ENCODE assay signal across 17 cellular contexts in the genomic region with DNA sequence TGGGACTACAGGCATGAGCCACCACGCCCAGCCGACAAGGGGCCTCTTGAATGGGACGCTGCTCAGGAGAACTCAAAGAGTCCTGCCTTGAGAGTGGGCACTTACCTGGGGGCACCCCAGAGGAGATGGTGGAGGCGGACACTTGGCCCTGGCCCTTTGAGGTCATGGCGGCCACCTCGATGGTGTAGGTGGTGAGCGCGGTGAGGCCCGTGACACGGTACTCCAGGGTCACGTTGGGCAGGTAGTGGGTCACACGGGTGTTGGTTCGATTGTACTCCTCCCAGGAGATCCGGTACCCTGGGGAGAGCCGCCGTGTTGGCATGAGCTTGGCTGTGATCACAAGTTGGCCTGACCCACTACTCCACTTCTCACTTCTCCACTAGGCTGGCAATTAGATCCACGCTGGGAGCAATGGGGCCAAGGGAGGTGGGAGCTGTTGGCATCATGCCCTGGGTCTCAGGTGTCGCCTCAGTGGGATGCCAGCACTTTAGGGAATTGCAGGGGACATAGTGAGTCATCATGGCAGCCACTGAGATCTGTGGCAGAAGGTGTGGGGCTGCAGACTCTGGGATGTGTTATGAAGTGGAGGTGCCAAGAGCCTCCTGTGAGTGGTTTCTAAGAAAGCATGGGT.
"Had no signal": no experiment of that assay in that cellular context is flagged by ENCODE, and none has a peak within 500 bp of the region (broad histone marks: within the 10 kb centered on the region; RNA-seq: fewer than 3 reads in every experiment).

No MANE protein-coding gene starts in this region.

- H3K27me3 Mint-ChIP-seq: naive B cell had no signal

- H3K9me3 ChIP-seq: ascending aorta, heart left ventricle, lower lobe of right lung, pancreas, stomach, testis, upper lobe of left lung had no signal

- H3K9me3 Mint-ChIP-seq: immature natural killer cell; naive B cell; neural progenitor cell; T-helper 2 cell treated with Interferon-gamma antibody and Interleukin-4, amounts not matched to agents 5 μg/mL and 100 μg/mL, for 36 hours had no signal

- H3K27ac Mint-ChIP-seq: immature natural killer cell; neural progenitor cell; T-helper 2 cell treated with Interferon-gamma antibody and Interleukin-4, amounts not matched to agents 5 μg/mL and 100 μg/mL, for 36 hours had no signal

- H3K9ac ChIP-seq: neural progenitor cell had no signal

- H3K4me1 ChIP-seq: ascending aorta, lower lobe of right lung, neural progenitor cell, pancreas, stomach, testis, upper lobe of left lung had no signal

- H3K36me3 ChIP-seq: heart left ventricle, lower lobe of right lung, neural progenitor cell, pancreas, stomach, upper lobe of left lung had no signal

- H3K27ac ChIP-seq: ascending aorta, heart left ventricle, lower lobe of right lung, neural progenitor cell, pancreas, stomach, testis, upper lobe of left lung had no signal

- DNase-seq: activated CD4-positive, alpha-beta T cell treated with anti-CD3 and anti-CD28 coated beads, Interleukin-2, amount 50 U/mL, for 1 hour; activated CD4-positive, CD25-positive, alpha-beta regulatory T cell; activated naive CD4-positive, alpha-beta T cell treated with Interleukin-2 at 50 U/mL for 16 hours; activated T-cell treated with anti-CD3 and anti-CD28 coated beads for 4 hours; immature natural killer cell; naive B cell; pancreas; stimulated activated CD4-positive, alpha-beta T cell treated with anti-CD3 and anti-CD28 coated beads, Interleukin-12 subunit alpha, Interleukin-12 subunit beta, amount 100 ng/mL, for 4 hours; stimulated activated CD4-positive, alpha-beta T cell treated with anti-CD3 and anti-CD28 coated beads, Interleukin-2, amount 100 ng/mL, for 24 hours; stomach; upper lobe of left lung had no signal

- H3K27me3 ChIP-seq: ascending aorta, heart left ventricle, neural progenitor cell, pancreas, stomach, testis, upper lobe of left lung had no signal

- H3K4me3 ChIP-seq: ascending aorta, heart left ventricle, lower lobe of right lung, neural progenitor cell, pancreas, stomach, upper lobe of left lung had no signal

- H3K4me1 Mint-ChIP-seq: immature natural killer cell, naive B cell had no signal

- H3K4me2 ChIP-seq: neural progenitor cell had no signal

- H3K36me3 Mint-ChIP-seq: immature natural killer cell had no signal

- H3K4me3 Mint-ChIP-seq: immature natural killer cell; naive B cell; neural progenitor cell; T-helper 2 cell treated with Interferon-gamma antibody and Interleukin-4, amounts not matched to agents 5 μg/mL and 100 μg/mL, for 36 hours had no signal
